36 cellular contexts compared by ENCODE assay signal in the genomic region with DNA sequence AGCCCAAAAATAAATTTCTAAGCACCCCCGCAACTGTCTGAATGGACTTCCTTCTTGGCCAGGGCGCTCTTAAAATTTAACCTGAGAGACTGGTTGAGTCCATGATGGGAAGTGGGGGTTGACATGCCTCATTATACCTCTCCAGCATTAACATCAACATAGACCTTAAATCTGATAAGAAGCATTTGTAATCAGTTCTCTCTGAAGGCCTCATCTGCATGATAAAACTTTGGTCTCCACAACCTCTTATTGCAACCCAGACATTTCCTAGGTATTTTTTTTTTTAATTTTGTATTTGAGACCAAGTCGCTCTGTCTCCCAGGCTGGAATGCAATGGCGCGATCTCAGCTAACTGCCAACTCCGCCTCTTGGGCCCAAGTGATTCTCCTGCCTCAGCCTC. TPM values are rescaled to one million over a fixed set of nuclear protein-coding genes. Genes with fewer than 3 reads are reported as not detected.
"Had no signal": no experiment of that assay in that cellular context is flagged by ENCODE, and none has a peak within 500 bp of the region (broad histone marks: within the 10 kb centered on the region; RNA-seq: fewer than 3 reads in every experiment).

No MANE protein-coding gene starts in this region.

- H3K4me3 ChIP-seq: adrenal gland, body of pancreas, breast epithelium had no signal

- ATAC-seq: activated CD8-positive, alpha-beta T cell treated with anti-CD3 and anti-CD28 coated beads for 36 hours; activated naive CD4-positive, alpha-beta T cell treated with anti-CD3 and anti-CD28 coated beads, Interleukin-2, amount 50 U/mL, for 72 hours; activated T-cell treated with anti-CD3 and anti-CD28 coated beads, Interleukin-2, amount 50 U/mL, for 4 hours; activated T-cell treated with anti-CD3 and anti-CD28 coated beads, Interleukin-2, amount 50 U/mL, for 72 hours; activated T-helper 17 cell treated with anti-CD3 and anti-CD28 coated beads, Interleukin-2, amount 50 U/mL, for 72 hours; body of pancreas had no signal

- FAIRE-seq: astrocyte, TTC549 had no signal

- H3K4me1 ChIP-seq: body of pancreas, breast epithelium had no signal

- H3K27me3 ChIP-seq: adrenal gland, body of pancreas, brain microvascular endothelial cell, breast epithelium had no signal

- DNase-seq: activated B cell treated with CpG ODN at 0.5 μM for 24 hours; activated CD4-positive, alpha-beta memory T cell treated with anti-CD3 and anti-CD28 coated beads for 36 hours; activated CD4-positive, alpha-beta T cell treated with anti-CD3 and anti-CD28 coated beads for 4 hours; activated CD4-positive, alpha-beta T cell treated with anti-CD3 and anti-CD28 coated beads, Interleukin-2, amount 10 ng/mL, durations not matched to agents 24 days and 14 days; activated CD4-positive, alpha-beta T cell treated with anti-CD3 and anti-CD28 coated beads, Interleukin-2, amount 50 U/mL, for 1 hour; activated CD4-positive, alpha-beta T cell treated with anti-CD3 and anti-CD28 coated beads, Interleukin-2, amount 50 U/mL, for 4 hours; activated CD4-positive, CD25-positive, alpha-beta regulatory T cell treated with anti-CD3 and anti-CD28 coated beads, Interleukin-2, amount 50 U/mL, for 72 hours; activated CD8-positive, alpha-beta memory T cell treated with anti-CD3 and anti-CD28 coated beads, Interleukin-2, amount 50 U/mL, for 4 hours; activated CD8-positive, alpha-beta T cell treated with anti-CD3 and anti-CD28 coated beads for 36 hours; activated effector memory CD4-positive, alpha-beta T cell treated with anti-CD3 and anti-CD28 coated beads, Interleukin-2, amount 50 U/mL, for 16 hours; activated gamma-delta T cell treated with Interleukin-2 at 50 U/mL for 16 hours; activated naive CD4-positive, alpha-beta T cell; activated naive CD4-positive, alpha-beta T cell treated with anti-CD3 and anti-CD28 coated beads for 36 hours; activated naive CD4-positive, alpha-beta T cell treated with anti-CD3 and anti-CD28 coated beads, Interleukin-2, amount 50 U/mL, for 16 hours; activated naive CD8-positive, alpha-beta T cell treated with anti-CD3 and anti-CD28 coated beads for 36 hours; activated T-cell treated with anti-CD3 and anti-CD28 coated beads for 4 hours; activated T-cell treated with anti-CD3 and anti-CD28 coated beads, Interleukin-2, amount 50 U/mL, for 1 hour; activated T-cell treated with anti-CD3 and anti-CD28 coated beads, Interleukin-2, amount 50 U/mL, for 4 hours; activated T-cell treated with anti-CD3 and anti-CD28 coated beads, Interleukin-2, amount 50 U/mL, for 72 hours; adrenal gland; amniotic stem cell; aorta; body of pancreas; brain microvascular endothelial cell; central memory CD4-positive, alpha-beta T cell; T-helper 2 cell; T-helper 9 cell had no signal

- H3K36me3 ChIP-seq: adrenal gland, brain microvascular endothelial cell, breast epithelium had no signal

- H3K27ac ChIP-seq: adrenal gland, body of pancreas, brain microvascular endothelial cell, breast epithelium, VCaP had no signal

- H3K9me3 ChIP-seq: adrenal gland, body of pancreas, breast epithelium had no signal

RNA-seq across cellular contexts. Expression of a gene that starts 58.4 kb away (rescaled TPM):
- total RNA-seq: activated B cell treated with CpG ODN at 0.5 μM for 24 hours; activated CD4-positive, alpha-beta memory T cell treated with anti-CD3 and anti-CD28 coated beads for 36 hours; activated CD4-positive, alpha-beta T cell treated with anti-CD3 and anti-CD28 coated beads, Interleukin-2, amount 10 ng/mL, durations not matched to agents 24 days and 14 days; activated CD8-positive, alpha-beta memory T cell treated with anti-CD3 and anti-CD28 coated beads for 36 hours; activated CD8-positive, alpha-beta T cell treated with anti-CD3 and anti-CD28 coated beads for 36 hours; activated naive CD4-positive, alpha-beta T cell treated with anti-CD3 and anti-CD28 coated beads for 36 hours; activated naive CD4-positive, alpha-beta T cell treated with anti-CD3 and anti-CD28 coated beads, Interleukin-2, amount 50 U/mL, for 72 hours; activated naive CD8-positive, alpha-beta T cell treated with anti-CD3 and anti-CD28 coated beads for 36 hours; activated T-cell treated with anti-CD3 and anti-CD28 coated beads, Interleukin-2, amount 50 U/mL, for 72 hours; activated T-helper 1 cell treated with anti-CD3 and anti-CD28 coated beads, Interleukin-12 subunit alpha, Interleukin-12 subunit beta, Interleukin-2, Interleukin-4 antibody, amounts not matched to agents 30 ng/mL and 10 ng/mL and 1 ng/mL, durations not matched to agents 14 hours and 24 hours and 36 hours; activated T-helper 17 cell treated with anti-CD3 and anti-CD28 coated beads, Interleukin-2, amount 50 U/mL, for 72 hours; astrocyte; cerebellum had no signal
